ENCODE assay signal across 15 cellular contexts in genomic region chr17:75353176-75353575, GRCh38. TPM values are rescaled to one million over a fixed set of nuclear protein-coding genes. Genes with fewer than 3 reads are reported as not detected.
A peak's percentile ranks its signal among the peaks of the same experiment; 100 is the strongest.
DNase-seq lines count a peak whose midpoint lies in the region; ATAC-seq and TF ChIP-seq lines count a peak whose summit lies in the region.
"Had no signal": no experiment of that assay in that cellular context is flagged by ENCODE, and none has a peak within 500 bp of the region (broad histone marks: within the 10 kb centered on the region; RNA-seq: fewer than 3 reads in every experiment).

No MANE protein-coding gene starts in this region.

- peaks cover 92% of the 10 kb centered on the region for H3K79me2 ChIP-seq in GM23338 (replicated peaks; ENCODE audit: insufficient read depth)
- peaks cover 99% of the 10 kb centered on the region for H3K79me2 ChIP-seq in OCI-LY7 (ENCODE audit: insufficient read depth, low read depth, low read length)
- H3K79me2 ChIP-seq in trophoblast cell (ENCODE audit: control insufficient read depth, insufficient read depth, low read length, poor library complexity): peaks cover 2% of the 10 kb centered on the region

- no CpG with 5 or more reads among the region's 8 CpGs for WGBS in trophoblast cell (ENCODE audit: extremely low coverage, insufficient coverage, insufficient read length)

- H3K36me3 ChIP-seq in GM23338 (ENCODE audit: insufficient read depth) (no peaks in the 10 kb centered on the region), OCI-LY7 (ENCODE audit: insufficient read depth, low read length) (peaks cover 57% of the 10 kb centered on the region), trophoblast cell (ENCODE audit: control insufficient read depth in 1 of 2, insufficient read depth in 2 of 2, low read length in 2 of 2) (no peaks in the 10 kb centered on the region)

- H4K20me1 ChIP-seq in GM23338 (replicated peaks; ENCODE audit: insufficient read depth) (peaks cover 8% of the 10 kb centered on the region; the same call in 1 of the 2 replicates), OCI-LY7 (ENCODE audit: insufficient read depth, low read length) (peaks cover 17% of the 10 kb centered on the region)

- DNase-seq in SIG-M5 treated with dmso at 0.1 percent for 504 hours (lab: John Stamatoyannopoulos, UW; ENCODE audit: unreplicated experiment) (peak; percentile 19), SIG-M5 (lab: John Stamatoyannopoulos, UW) (no peak), GM23338 (ENCODE audit: low spot score) (no peak), OCI-LY7 (ENCODE audit: low spot score) (no peak), trophoblast cell (no peak), DMS53 treated with DMSO at 0.1 percent for 48 hours (lab: John Stamatoyannopoulos, UW; ENCODE audit: unreplicated experiment) (no peak), cortex of kidney (lab: John Stamatoyannopoulos, UW) (no peak)
- DNase-seq in stimulated activated CD4-positive, alpha-beta T cell treated with anti-CD3 and anti-CD28 coated beads, Interleukin-2, amount 100 ng/mL, for 24 hours: no peak
- DNase-seq: Calu3; CD4-positive, CD25-positive, alpha-beta regulatory T cell; DND-41; HFFc6 had no signal

- POLR2A ChIA-PET in OCI-LY7 (lab: Charles Lee): interaction anchor here (0.5 to 2.3 kb wide), 11 partner anchors 9 to 941 kb away, joined by 3 to 13 read pairs (median 5); no protein-coding TSS in a partner anchor

- H4K8ac ChIP-seq in trophoblast cell (ENCODE audit: low read depth, low read length): no peak overlapping the region

- ATAC-seq in GM23338: no peak

- no peak for TF ChIP-seq CTCF in GM23338 (conservative IDR thresholded peaks at IDR 0.05; ENCODE audit: low read depth in 2 of 2)
- no peak for TF ChIP-seq CTCF in OCI-LY7 (conservative IDR thresholded peaks at IDR 0.05; ENCODE audit: low read length)

- no TSS peak for BruUV-seq in OCI-LY7 (replicated peaks; lab: Mats Ljungman, UMichigan)

- H3K79me1 ChIP-seq in trophoblast cell (ENCODE audit: low read length): no peaks in the 10 kb centered on the region

- H3K36me3 Mint-ChIP-seq in GM23338 (ENCODE audit: low read depth): peaks cover 13% of the 10 kb centered on the region

- peaks cover 29% of the 10 kb centered on the region for H3K4me1 ChIP-seq in GM23338 (ENCODE audit: insufficient read depth)
- H3K4me1 ChIP-seq in OCI-LY7 (ENCODE audit: insufficient read depth, low read length, poor library complexity, severe bottlenecking): peaks cover 52% of the 10 kb centered on the region
- no peaks in the 10 kb centered on the region for H3K4me1 ChIP-seq in trophoblast cell (ENCODE audit: control insufficient read depth in 1 of 2, insufficient read depth in 2 of 2, low read length in 2 of 2)

- no peak overlapping the region for H3K14ac ChIP-seq in trophoblast cell (ENCODE audit: low read length)

- intact Hi-C loops in OCI-LY7 (cut with micrococcal nuclease; ENCODE audit: unreplicated experiment): no loop called here

- peak overlapping the region; percentile 77; the same call in 1 of the 2 replicates for H3K27ac ChIP-seq in GM23338 (ENCODE audit: low read depth)
- peak overlapping the region; percentile 94 for H3K27ac ChIP-seq in OCI-LY7 (ENCODE audit: low read depth, low read length, poor library complexity, severe bottlenecking)
- H3K27ac ChIP-seq in trophoblast cell (ENCODE audit: low read depth, low read length): no peak overlapping the region
- H3K27ac ChIP-seq: 22Rv1 had no signal

- no peak overlapping the region for H3K4me3 Mint-ChIP-seq in GM23338
- H3K4me3 Mint-ChIP-seq: CD4-positive, CD25-positive, alpha-beta regulatory T cell; HFFc6 had no signal

- H3K4me1 Mint-ChIP-seq in GM23338: peaks cover 31% of the 10 kb centered on the region

- H4K91ac ChIP-seq in trophoblast cell (ENCODE audit: low read depth, low read length): no peak overlapping the region

- H2AK5ac ChIP-seq in trophoblast cell (ENCODE audit: low read length): no peak overlapping the region

- H3K4ac ChIP-seq in trophoblast cell (ENCODE audit: low read depth, low read length): peak overlapping the region; percentile 80

- H3K9me2 ChIP-seq in GM23338 (ENCODE audit: insufficient read depth) (no peaks in the 10 kb centered on the region), OCI-LY7 (ENCODE audit: insufficient read depth, low read length) (no peaks in the 10 kb centered on the region)

- no peaks in the 10 kb centered on the region for H3F3A ChIP-seq in GM23338 (replicated peaks; ENCODE audit: low read depth)

- H3K9ac ChIP-seq in trophoblast cell (ENCODE audit: low read length): no peak overlapping the region
- H3K9ac ChIP-seq: BLaER1 had no signal

- peaks cover 3% of the 10 kb centered on the region for H3K27me3 Mint-ChIP-seq in GM23338 (ENCODE audit: insufficient read depth, low read depth, poor library complexity)
- H3K27me3 Mint-ChIP-seq: CD4-positive, CD25-positive, alpha-beta regulatory T cell had no signal

- H2BK120ac ChIP-seq in trophoblast cell (ENCODE audit: insufficient read depth, low read length, poor library complexity): no peak overlapping the region

- H3K4me2 ChIP-seq in GM23338: no peak overlapping the region
- peak overlapping the region; percentile 27 for H3K4me2 ChIP-seq in OCI-LY7 (ENCODE audit: low read length)
- H3K4me2 ChIP-seq in trophoblast cell (ENCODE audit: low read length): no peak overlapping the region

- H3K9me3 Mint-ChIP-seq in GM23338: peaks cover 8% of the 10 kb centered on the region
- H3K9me3 Mint-ChIP-seq: CD4-positive, CD25-positive, alpha-beta regulatory T cell; HFFc6 had no signal

- H2AFZ ChIP-seq in GM23338: no peak overlapping the region
- H2AFZ ChIP-seq in OCI-LY7 (ENCODE audit: low read length): no peak overlapping the region
- H2AFZ ChIP-seq in trophoblast cell (ENCODE audit: insufficient read depth, low read length, poor library complexity): no peak overlapping the region

- no peak overlapping the region for H3K27ac Mint-ChIP-seq in GM23338
- H3K27ac Mint-ChIP-seq: HFFc6 had no signal

- CTCF ChIA-PET in OCI-LY7 (lab: Charles Lee; ENCODE audit: unreplicated experiment): interaction anchor here (1.0 kb wide), 1 partner anchor 17 kb away, joined by 3 read pairs; no protein-coding TSS in a partner anchor

- H3K27me3 ChIP-seq in GM23338 (ENCODE audit: insufficient read depth): no peaks in the 10 kb centered on the region
- H3K27me3 ChIP-seq in trophoblast cell (ENCODE audit: insufficient read depth, low read length): no peaks in the 10 kb centered on the region
- H3K27me3 ChIP-seq: BLaER1 had no signal

- H3K18ac ChIP-seq in trophoblast cell (ENCODE audit: low read length): no peak overlapping the region

- H2BK12ac ChIP-seq in trophoblast cell (ENCODE audit: low read length): no peak overlapping the region

- H3K23ac ChIP-seq in trophoblast cell (ENCODE audit: low read length): no peak overlapping the region

- H2BK5ac ChIP-seq in trophoblast cell (ENCODE audit: low read depth, low read length, poor library complexity): no peak overlapping the region

- H3K9me3 ChIP-seq in OCI-LY7 (ENCODE audit: low read length): peaks cover 5% of the 10 kb centered on the region
- no peaks in the 10 kb centered on the region for H3K9me3 ChIP-seq in trophoblast cell (ENCODE audit: insufficient read depth, low read depth, low read length)

- H4K12ac ChIP-seq in trophoblast cell (ENCODE audit: low read depth, low read length): no peak overlapping the region

- no peak overlapping the region for H3K4me3 ChIP-seq in GM23338
- peak overlapping the region; percentile 13 for H3K4me3 ChIP-seq in OCI-LY7 (ENCODE audit: low read depth, low read length, poor library complexity, severe bottlenecking)
- no peak overlapping the region for H3K4me3 ChIP-seq in trophoblast cell (ENCODE audit: low read depth, low read length)
- H3K4me3 ChIP-seq: BLaER1, HAP-1 had no signal

TF ChIP-seq in GM23338, 12 proteins besides CTCF, POLR2A, EP300 and RAD21 (continues in another document):
- TF ChIP-seq ETS1 (IDR thresholded peaks at IDR 0.05) (no peak), ZNF331 (CRISPR knock-in tag; IDR thresholded peaks at IDR 0.05; ENCODE audit: low read depth) (no peak), EZH2phosphoT487 (IDR thresholded peaks at IDR 0.05; ENCODE audit: unreplicated experiment) (no peak), EZH2 (IDR thresholded peaks at IDR 0.05; ENCODE audit: low read depth, unreplicated experiment) (no peak)

RNA-seq across cellular contexts. Expression of gene GRB2, which starts 52.3 kb away (rescaled TPM):
- 112 and 121 TPM in 2 replicates for total RNA-seq in GM23338 (2014; rRNA removed; shearing (Covaris generic))
- polyA plus RNA-seq in GM23338 (2016; fragmentation: Nextera tagmentation; extraction: Ambion mirVana): 89.0 and 99.9 TPM in 2 replicates
- 240 and 244 TPM in 2 replicates for total RNA-seq in OCI-LY7 (2014; rRNA removed; shearing (Covaris generic))
- 294 and 308 TPM in 2 replicates for total RNA-seq in OCI-LY7 (2022)
- 120 and 126 TPM in 2 replicates for polyA plus RNA-seq in trophoblast cell (2013)
